Comparison of ENCODE assay signal across 1 cellular context in the genomic region with DNA sequence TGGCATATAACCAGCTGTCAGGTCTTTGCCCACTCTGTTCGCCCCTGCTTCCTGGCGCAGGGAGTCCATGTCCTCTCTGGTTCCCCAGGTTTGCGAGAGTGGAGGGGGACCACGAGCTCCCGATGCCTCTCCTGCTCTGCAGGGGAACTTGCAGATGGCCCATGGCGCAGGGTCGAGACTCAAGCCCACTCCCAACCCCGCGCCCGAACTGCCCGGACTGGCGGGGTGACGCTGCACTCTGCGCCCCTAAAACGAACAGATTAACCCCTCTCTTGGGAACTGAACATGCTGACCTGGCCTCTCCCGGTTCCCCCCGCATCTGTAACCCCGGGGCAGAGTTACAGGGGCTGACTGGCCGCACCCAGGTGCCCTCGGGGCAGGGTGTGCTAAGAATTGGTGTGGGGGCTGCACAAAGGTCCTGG.
TF ChIP-seq lines count a peak whose summit lies in the region.

No MANE protein-coding gene starts in this region.

TF ChIP-seq in HepG2, 621 proteins besides CTCF, POLR2A, EP300 and RAD21 (continues in another document):
- TF ChIP-seq EEA1 (CRISPR knock-in tag; IDR thresholded peaks at IDR 0.05; ENCODE audit: borderline replicate concordance) (no peak; the same call in 1 of the 2 replicates), ZNF343 (CRISPR knock-in tag; IDR thresholded peaks at IDR 0.05) (0 out of 2 replicates have a peak, but pooled peaks have one; percentile 4), MEIS2 (CRISPR knock-in tag; IDR thresholded peaks at IDR 0.05) (0 out of 2 replicates have a peak, but pooled peaks have one; percentile 7), JARID2 (CRISPR knock-in tag; IDR thresholded peaks at IDR 0.05; ENCODE audit: insufficient replicate concordance) (no peak), ZNF766 (CRISPR knock-in tag; IDR thresholded peaks at IDR 0.05; ENCODE audit: borderline replicate concordance) (no peak), ZNF788 (CRISPR knock-in tag; IDR thresholded peaks at IDR 0.05; ENCODE audit: borderline replicate concordance) (no peak), ZNF451 (CRISPR knock-in tag; IDR thresholded peaks at IDR 0.05) (no peak), ZNF564 (CRISPR knock-in tag; IDR thresholded peaks at IDR 0.05) (no peak), SOX5 (CRISPR knock-in tag; IDR thresholded peaks at IDR 0.05; ENCODE audit: borderline replicate concordance) (no peak), SIN3B (IDR thresholded peaks at IDR 0.05; ENCODE audit: low read length) (no peak), MTF1 (CRISPR knock-in tag; IDR thresholded peaks at IDR 0.05) (no peak), SRSF1 (optimal IDR thresholded peaks at IDR 0.05; ENCODE audit: low read depth, low read length) (no peak), ZNF207 (IDR thresholded peaks at IDR 0.05; ENCODE audit: borderline replicate concordance) (no peak), ZNF772 (CRISPR knock-in tag; IDR thresholded peaks at IDR 0.05) (no peak), XBP1 (CRISPR knock-in tag; IDR thresholded peaks at IDR 0.05) (no peak), ONECUT2 (CRISPR knock-in tag; IDR thresholded peaks at IDR 0.05) (no peak), CBX5 (CRISPR knock-in tag; IDR thresholded peaks at IDR 0.05; ENCODE audit: borderline replicate concordance) (no peak), KDM1A (CRISPR knock-in tag; IDR thresholded peaks at IDR 0.05) (no peak), ZSCAN20 (CRISPR knock-in tag; IDR thresholded peaks at IDR 0.05; ENCODE audit: borderline replicate concordance) (no peak), ZNF263 (CRISPR knock-in tag; IDR thresholded peaks at IDR 0.05) (no peak)
- TF ChIP-seq, protein P1, sequence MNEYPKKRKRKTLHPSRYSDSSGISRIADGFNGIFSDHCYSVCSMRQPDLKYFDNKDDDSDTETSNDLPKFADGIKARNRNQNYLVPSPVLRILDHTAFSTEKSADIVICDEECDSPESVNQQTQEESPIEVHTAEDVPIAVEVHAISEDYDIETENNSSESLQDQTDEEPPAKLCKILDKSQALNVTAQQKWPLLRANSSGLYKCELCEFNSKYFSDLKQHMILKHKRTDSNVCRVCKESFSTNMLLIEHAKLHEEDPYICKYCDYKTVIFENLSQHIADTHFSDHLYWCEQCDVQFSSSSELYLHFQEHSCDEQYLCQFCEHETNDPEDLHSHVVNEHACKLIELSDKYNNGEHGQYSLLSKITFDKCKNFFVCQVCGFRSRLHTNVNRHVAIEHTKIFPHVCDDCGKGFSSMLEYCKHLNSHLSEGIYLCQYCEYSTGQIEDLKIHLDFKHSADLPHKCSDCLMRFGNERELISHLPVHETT (CRISPR knock-in tag; conservative IDR thresholded peaks at IDR 0.05) = no peak
- TF ChIP-seq, protein P2, sequence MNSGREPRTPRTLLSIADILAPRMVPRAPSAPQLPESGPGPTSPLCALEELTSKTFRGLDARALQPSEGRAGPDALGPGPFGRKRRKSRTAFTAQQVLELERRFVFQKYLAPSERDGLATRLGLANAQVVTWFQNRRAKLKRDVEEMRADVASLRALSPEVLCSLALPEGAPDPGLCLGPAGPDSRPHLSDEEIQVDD (CRISPR knock-in tag; IDR thresholded peaks at IDR 0.05; ENCODE audit: borderline replicate concordance) = no peak
- TF ChIP-seq, protein P3, sequence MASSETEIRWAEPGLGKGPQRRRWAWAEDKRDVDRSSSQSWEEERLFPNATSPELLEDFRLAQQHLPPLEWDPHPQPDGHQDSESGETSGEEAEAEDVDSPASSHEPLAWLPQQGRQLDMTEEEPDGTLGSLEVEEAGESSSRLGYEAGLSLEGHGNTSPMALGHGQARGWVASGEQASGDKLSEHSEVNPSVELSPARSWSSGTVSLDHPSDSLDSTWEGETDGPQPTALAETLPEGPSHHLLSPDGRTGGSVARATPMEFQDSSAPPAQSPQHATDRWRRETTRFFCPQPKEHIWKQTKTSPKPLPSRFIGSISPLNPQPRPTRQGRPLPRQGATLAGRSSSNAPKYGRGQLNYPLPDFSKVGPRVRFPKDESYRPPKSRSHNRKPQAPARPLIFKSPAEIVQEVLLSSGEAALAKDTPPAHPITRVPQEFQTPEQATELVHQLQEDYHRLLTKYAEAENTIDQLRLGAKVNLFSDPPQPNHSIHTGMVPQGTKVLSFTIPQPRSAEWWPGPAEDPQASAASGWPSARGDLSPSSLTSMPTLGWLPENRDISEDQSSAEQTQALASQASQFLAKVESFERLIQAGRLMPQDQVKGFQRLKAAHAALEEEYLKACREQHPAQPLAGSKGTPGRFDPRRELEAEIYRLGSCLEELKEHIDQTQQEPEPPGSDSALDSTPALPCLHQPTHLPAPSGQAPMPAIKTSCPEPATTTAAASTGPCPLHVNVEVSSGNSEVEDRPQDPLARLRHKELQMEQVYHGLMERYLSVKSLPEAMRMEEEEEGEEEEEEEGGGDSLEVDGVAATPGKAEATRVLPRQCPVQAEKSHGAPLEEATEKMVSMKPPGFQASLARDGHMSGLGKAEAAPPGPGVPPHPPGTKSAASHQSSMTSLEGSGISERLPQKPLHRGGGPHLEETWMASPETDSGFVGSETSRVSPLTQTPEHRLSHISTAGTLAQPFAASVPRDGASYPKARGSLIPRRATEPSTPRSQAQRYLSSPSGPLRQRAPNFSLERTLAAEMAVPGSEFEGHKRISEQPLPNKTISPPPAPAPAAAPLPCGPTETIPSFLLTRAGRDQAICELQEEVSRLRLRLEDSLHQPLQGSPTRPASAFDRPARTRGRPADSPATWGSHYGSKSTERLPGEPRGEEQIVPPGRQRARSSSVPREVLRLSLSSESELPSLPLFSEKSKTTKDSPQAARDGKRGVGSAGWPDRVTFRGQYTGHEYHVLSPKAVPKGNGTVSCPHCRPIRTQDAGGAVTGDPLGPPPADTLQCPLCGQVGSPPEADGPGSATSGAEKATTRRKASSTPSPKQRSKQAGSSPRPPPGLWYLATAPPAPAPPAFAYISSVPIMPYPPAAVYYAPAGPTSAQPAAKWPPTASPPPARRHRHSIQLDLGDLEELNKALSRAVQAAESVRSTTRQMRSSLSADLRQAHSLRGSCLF (CRISPR knock-in tag; IDR thresholded peaks at IDR 0.05; ENCODE audit: borderline replicate concordance) = no peak
- TF ChIP-seq, protein P4, sequence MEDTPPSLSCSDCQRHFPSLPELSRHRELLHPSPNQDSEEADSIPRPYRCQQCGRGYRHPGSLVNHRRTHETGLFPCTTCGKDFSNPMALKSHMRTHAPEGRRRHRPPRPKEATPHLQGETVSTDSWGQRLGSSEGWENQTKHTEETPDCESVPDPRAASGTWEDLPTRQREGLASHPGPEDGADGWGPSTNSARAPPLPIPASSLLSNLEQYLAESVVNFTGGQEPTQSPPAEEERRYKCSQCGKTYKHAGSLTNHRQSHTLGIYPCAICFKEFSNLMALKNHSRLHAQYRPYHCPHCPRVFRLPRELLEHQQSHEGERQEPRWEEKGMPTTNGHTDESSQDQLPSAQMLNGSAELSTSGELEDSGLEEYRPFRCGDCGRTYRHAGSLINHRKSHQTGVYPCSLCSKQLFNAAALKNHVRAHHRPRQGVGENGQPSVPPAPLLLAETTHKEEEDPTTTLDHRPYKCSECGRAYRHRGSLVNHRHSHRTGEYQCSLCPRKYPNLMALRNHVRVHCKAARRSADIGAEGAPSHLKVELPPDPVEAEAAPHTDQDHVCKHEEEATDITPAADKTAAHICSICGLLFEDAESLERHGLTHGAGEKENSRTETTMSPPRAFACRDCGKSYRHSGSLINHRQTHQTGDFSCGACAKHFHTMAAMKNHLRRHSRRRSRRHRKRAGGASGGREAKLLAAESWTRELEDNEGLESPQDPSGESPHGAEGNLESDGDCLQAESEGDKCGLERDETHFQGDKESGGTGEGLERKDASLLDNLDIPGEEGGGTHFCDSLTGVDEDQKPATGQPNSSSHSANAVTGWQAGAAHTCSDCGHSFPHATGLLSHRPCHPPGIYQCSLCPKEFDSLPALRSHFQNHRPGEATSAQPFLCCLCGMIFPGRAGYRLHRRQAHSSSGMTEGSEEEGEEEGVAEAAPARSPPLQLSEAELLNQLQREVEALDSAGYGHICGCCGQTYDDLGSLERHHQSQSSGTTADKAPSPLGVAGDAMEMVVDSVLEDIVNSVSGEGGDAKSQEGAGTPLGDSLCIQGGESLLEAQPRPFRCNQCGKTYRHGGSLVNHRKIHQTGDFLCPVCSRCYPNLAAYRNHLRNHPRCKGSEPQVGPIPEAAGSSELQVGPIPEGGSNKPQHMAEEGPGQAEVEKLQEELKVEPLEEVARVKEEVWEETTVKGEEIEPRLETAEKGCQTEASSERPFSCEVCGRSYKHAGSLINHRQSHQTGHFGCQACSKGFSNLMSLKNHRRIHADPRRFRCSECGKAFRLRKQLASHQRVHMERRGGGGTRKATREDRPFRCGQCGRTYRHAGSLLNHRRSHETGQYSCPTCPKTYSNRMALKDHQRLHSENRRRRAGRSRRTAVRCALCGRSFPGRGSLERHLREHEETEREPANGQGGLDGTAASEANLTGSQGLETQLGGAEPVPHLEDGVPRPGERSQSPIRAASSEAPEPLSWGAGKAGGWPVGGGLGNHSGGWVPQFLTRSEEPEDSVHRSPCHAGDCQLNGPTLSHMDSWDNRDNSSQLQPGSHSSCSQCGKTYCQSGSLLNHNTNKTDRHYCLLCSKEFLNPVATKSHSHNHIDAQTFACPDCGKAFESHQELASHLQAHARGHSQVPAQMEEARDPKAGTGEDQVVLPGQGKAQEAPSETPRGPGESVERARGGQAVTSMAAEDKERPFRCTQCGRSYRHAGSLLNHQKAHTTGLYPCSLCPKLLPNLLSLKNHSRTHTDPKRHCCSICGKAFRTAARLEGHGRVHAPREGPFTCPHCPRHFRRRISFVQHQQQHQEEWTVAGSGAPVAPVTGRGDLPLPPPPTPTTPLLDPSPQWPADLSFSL (CRISPR knock-in tag; IDR thresholded peaks at IDR 0.05) = no peak
- TF ChIP-seq, protein P5, sequence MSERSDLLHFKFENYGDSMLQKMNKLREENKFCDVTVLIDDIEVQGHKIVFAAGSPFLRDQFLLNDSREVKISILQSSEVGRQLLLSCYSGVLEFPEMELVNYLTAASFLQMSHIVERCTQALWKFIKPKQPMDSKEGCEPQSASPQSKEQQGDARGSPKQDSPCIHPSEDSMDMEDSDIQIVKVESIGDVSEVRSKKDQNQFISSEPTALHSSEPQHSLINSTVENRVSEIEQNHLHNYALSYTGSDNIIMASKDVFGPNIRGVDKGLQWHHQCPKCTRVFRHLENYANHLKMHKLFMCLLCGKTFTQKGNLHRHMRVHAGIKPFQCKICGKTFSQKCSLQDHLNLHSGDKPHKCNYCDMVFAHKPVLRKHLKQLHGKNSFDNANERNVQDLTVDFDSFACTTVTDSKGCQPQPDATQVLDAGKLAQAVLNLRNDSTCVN (CRISPR knock-in tag; IDR thresholded peaks at IDR 0.05; ENCODE audit: borderline replicate concordance) = no peak
- TF ChIP-seq, protein P6, sequence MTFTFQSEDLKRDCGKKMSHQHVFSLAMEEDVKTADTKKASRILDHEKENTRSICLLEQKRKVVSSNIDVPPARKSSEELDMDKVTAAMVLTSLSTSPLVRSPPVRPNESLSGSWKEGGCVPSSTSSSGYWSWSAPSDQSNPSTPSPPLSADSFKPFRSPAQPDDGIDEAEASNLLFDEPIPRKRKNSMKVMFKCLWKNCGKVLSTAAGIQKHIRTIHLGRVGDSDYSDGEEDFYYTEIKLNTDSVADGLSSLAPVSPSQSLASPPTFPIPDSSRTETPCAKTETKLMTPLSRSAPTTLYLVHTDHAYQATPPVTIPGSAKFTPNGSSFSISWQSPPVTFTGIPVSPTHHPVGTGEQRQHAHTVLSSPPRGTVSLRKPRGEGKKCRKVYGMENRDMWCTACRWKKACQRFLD (CRISPR knock-in tag; IDR thresholded peaks at IDR 0.05; ENCODE audit: borderline replicate concordance) = 0 out of 2 replicates have a peak, but pooled peaks have one; percentile 14
- TF ChIP-seq, protein P7, sequence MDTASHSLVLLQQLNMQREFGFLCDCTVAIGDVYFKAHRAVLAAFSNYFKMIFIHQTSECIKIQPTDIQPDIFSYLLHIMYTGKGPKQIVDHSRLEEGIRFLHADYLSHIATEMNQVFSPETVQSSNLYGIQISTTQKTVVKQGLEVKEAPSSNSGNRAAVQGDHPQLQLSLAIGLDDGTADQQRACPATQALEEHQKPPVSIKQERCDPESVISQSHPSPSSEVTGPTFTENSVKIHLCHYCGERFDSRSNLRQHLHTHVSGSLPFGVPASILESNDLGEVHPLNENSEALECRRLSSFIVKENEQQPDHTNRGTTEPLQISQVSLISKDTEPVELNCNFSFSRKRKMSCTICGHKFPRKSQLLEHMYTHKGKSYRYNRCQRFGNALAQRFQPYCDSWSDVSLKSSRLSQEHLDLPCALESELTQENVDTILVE (CRISPR knock-in tag; IDR thresholded peaks at IDR 0.05) = no peak
- TF ChIP-seq, protein P8, sequence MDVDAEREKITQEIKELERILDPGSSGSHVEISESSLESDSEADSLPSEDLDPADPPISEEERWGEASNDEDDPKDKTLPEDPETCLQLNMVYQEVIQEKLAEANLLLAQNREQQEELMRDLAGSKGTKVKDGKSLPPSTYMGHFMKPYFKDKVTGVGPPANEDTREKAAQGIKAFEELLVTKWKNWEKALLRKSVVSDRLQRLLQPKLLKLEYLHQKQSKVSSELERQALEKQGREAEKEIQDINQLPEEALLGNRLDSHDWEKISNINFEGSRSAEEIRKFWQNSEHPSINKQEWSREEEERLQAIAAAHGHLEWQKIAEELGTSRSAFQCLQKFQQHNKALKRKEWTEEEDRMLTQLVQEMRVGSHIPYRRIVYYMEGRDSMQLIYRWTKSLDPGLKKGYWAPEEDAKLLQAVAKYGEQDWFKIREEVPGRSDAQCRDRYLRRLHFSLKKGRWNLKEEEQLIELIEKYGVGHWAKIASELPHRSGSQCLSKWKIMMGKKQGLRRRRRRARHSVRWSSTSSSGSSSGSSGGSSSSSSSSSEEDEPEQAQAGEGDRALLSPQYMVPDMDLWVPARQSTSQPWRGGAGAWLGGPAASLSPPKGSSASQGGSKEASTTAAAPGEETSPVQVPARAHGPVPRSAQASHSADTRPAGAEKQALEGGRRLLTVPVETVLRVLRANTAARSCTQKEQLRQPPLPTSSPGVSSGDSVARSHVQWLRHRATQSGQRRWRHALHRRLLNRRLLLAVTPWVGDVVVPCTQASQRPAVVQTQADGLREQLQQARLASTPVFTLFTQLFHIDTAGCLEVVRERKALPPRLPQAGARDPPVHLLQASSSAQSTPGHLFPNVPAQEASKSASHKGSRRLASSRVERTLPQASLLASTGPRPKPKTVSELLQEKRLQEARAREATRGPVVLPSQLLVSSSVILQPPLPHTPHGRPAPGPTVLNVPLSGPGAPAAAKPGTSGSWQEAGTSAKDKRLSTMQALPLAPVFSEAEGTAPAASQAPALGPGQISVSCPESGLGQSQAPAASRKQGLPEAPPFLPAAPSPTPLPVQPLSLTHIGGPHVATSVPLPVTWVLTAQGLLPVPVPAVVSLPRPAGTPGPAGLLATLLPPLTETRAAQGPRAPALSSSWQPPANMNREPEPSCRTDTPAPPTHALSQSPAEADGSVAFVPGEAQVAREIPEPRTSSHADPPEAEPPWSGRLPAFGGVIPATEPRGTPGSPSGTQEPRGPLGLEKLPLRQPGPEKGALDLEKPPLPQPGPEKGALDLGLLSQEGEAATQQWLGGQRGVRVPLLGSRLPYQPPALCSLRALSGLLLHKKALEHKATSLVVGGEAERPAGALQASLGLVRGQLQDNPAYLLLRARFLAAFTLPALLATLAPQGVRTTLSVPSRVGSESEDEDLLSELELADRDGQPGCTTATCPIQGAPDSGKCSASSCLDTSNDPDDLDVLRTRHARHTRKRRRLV (CRISPR knock-in tag; IDR thresholded peaks at IDR 0.05) = no peak
